Comparison of ENCODE assay signal across 19 cellular contexts in genomic region chr2:37039580-37039979, GRCh38.
"Had no signal": no experiment of that assay in that cellular context is flagged by ENCODE, and none has a peak within 500 bp of the region (broad histone marks: within the 10 kb centered on the region; RNA-seq: fewer than 3 reads in every experiment).

No MANE protein-coding gene starts in this region.

- H3K27ac ChIP-seq: coronary artery, heart left ventricle, psoas muscle, suprapubic skin, thyroid gland had no signal

- ATAC-seq: heart left ventricle; left lobe of liver; naive thymus-derived CD4-positive, alpha-beta T cell; psoas muscle; sciatic nerve; stimulated activated naive CD8-positive, alpha-beta T cell treated with anti-CD3 and anti-CD28 coated beads, Interleukin-15, Interleukin-2, amounts not matched to agents 100 U/mL and 50 U/mL, for 24 hours had no signal

- FAIRE-seq: frontal cortex, urothelium cell line had no signal

- H3K9me3 ChIP-seq: heart left ventricle, psoas muscle, suprapubic skin, thyroid gland had no signal

- DNase-seq: effector CD8-positive, alpha-beta T cell; heart left ventricle; hypothalamus; islet precursor cell; mammary epithelial cell; naive thymus-derived CD4-positive, alpha-beta T cell; nephron progenitor cell; psoas muscle; retina; stimulated activated CD4-positive, alpha-beta T cell treated with anti-CD3 and anti-CD28 coated beads, Interleukin-2, amount 100 ng/mL, for 24 hours; stimulated activated CD4-positive, alpha-beta T cell treated with anti-CD3 and anti-CD28 coated beads, Interleukin-4, amount 100 ng/mL, for 4 hours; stimulated activated naive CD8-positive, alpha-beta T cell treated with anti-CD3 and anti-CD28 coated beads, Interleukin-15, Interleukin-2, amounts not matched to agents 100 U/mL and 50 U/mL, for 24 hours; thyroid gland had no signal

- H3K27me3 ChIP-seq: heart left ventricle, suprapubic skin, thyroid gland had no signal

- H3K4me1 ChIP-seq: heart left ventricle, psoas muscle, suprapubic skin, thyroid gland had no signal

- H3K4me3 ChIP-seq: coronary artery, heart left ventricle, psoas muscle, suprapubic skin, thyroid gland had no signal
